In genomic region chr6:150032598-150032997, GRCh38 we compare ENCODE assay signal across 37 cellular contexts. TPM values are rescaled to one million over a fixed set of nuclear protein-coding genes. Genes with fewer than 3 reads are reported as not detected.
"Had no signal": no experiment of that assay in that cellular context is flagged by ENCODE, and none has a peak within 500 bp of the region (broad histone marks: within the 10 kb centered on the region; RNA-seq: fewer than 3 reads in every experiment).

No MANE protein-coding gene starts in this region.

- H3K4me3 ChIP-seq: esophagus squamous epithelium, gastroesophageal sphincter, heart right ventricle had no signal

- DNase-seq: activated CD4-positive, alpha-beta memory T cell treated with anti-CD3 and anti-CD28 coated beads, Interleukin-2, amount 10 ng/mL, durations not matched to agents 7 days and 5 days; activated CD4-positive, alpha-beta T cell treated with anti-CD3 and anti-CD28 coated beads for 4 hours; activated CD4-positive, alpha-beta T cell treated with anti-CD3 and anti-CD28 coated beads, Interleukin-2, amount 10 ng/mL, durations not matched to agents 7 days and 5 days; activated CD4-positive, alpha-beta T cell treated with anti-CD3 and anti-CD28 coated beads, Interleukin-2, amount 50 U/mL, for 4 hours; activated CD4-positive, CD25-positive, alpha-beta regulatory T cell; activated CD4-positive, CD25-positive, alpha-beta regulatory T cell treated with anti-CD3 and anti-CD28 coated beads, Interleukin-2, amount 50 U/mL, for 72 hours; activated CD8-positive, alpha-beta memory T cell treated with anti-CD3 and anti-CD28 coated beads, Interleukin-2, amount 50 U/mL, for 4 hours; activated gamma-delta T cell treated with Interleukin-2 at 50 U/mL for 16 hours; activated naive CD4-positive, alpha-beta T cell treated with anti-CD3 and anti-CD28 coated beads, Interleukin-2, amount 50 U/mL, for 16 hours; activated naive CD4-positive, alpha-beta T cell treated with Interleukin-2 at 50 U/mL for 16 hours; activated T-cell treated with anti-CD3 and anti-CD28 coated beads, Interleukin-2, amount 50 U/mL, for 1 hour; activated T-cell treated with anti-CD3 and anti-CD28 coated beads, Interleukin-2, amount 50 U/mL, for 48 hours; amniotic stem cell; anterior cingulate cortex; brain microvascular endothelial cell; cortex of kidney; dermis blood vessel endothelial cell; effector CD4-positive, alpha-beta T cell; effector memory CD8-positive, alpha-beta T cell; esophagus squamous epithelium; foreskin melanocyte; heart right ventricle; T-helper 1 cell; T-helper 17 cell had no signal

- H3K9me3 ChIP-seq: esophagus squamous epithelium, gastroesophageal sphincter, heart right ventricle had no signal

- H3K27ac ChIP-seq: brain microvascular endothelial cell, epithelial cell of prostate, esophagus squamous epithelium, gastroesophageal sphincter, heart right ventricle had no signal

- ATAC-seq: effector memory CD8-positive, alpha-beta T cell; T-helper 17 cell had no signal

- H3K36me3 ChIP-seq: brain microvascular endothelial cell, esophagus squamous epithelium, gastroesophageal sphincter, heart right ventricle had no signal

- FAIRE-seq: astrocyte, bronchial epithelial cell, endometrium, endothelial cell of umbilical vein had no signal

RNA-seq across cellular contexts. Expression of gene RAET1L, which starts 7.3 kb away (rescaled TPM):
- total RNA-seq: activated CD4-positive, alpha-beta memory T cell treated with anti-CD3 and anti-CD28 coated beads, Interleukin-2, amount 10 ng/mL, durations not matched to agents 7 days and 5 days; activated CD4-positive, alpha-beta T cell treated with anti-CD3 and anti-CD28 coated beads, Interleukin-2, amount 10 ng/mL, durations not matched to agents 7 days and 5 days; activated T-helper 1 cell treated with anti-CD3 and anti-CD28 coated beads, Interleukin-12 subunit alpha, Interleukin-12 subunit beta, Interleukin-2, Interleukin-4 antibody, amounts not matched to agents 30 ng/mL and 10 ng/mL and 1 ng/mL, durations not matched to agents 14 hours and 24 hours and 36 hours; activated T-helper 2 cell treated with anti-CD3 and anti-CD28 coated beads, Interferon-gamma antibody, Interleukin-2, Interleukin-4, amounts not matched to agents 10 μg/mL and 5 μg/mL and 100 μg/mL, durations not matched to agents 14 hours and 24 hours and 36 hours; astrocyte; cardiac septum; cerebellum; dermis blood vessel endothelial cell; endothelial cell of umbilical vein; fibroblast of lung; fibroblast of villous mesenchyme; glomerular endothelial cell; heart right ventricle; T-helper 17 cell had no signal
- polyA plus RNA-seq: endothelial cell of umbilical vein, fibroblast of lung had no signal

RNA-seq across cellular contexts. Expression of gene ULBP3, which starts 36.3 kb away (rescaled TPM):
- total RNA-seq: activated T-helper 1 cell treated with anti-CD3 and anti-CD28 coated beads, Interleukin-12 subunit alpha, Interleukin-12 subunit beta, Interleukin-2, Interleukin-4 antibody, amounts not matched to agents 30 ng/mL and 10 ng/mL and 1 ng/mL, durations not matched to agents 14 hours and 24 hours and 36 hours had no signal
